In the genomic region with DNA sequence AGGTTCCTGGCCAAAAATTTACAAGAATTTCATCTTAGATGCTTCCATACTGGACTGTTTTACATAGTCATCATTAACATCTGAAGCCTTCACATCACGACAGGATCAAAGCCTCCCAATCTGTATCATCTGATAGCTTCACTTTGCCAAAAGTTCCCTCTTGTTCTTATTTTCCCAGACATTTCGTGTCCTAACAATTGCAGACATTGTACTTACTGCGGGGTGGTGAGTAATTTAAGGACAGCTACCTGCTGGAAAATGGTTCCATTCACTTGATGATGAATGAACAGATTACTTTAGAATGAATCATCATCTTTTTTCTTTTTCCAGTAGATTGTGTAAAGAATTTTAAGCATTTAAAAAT, we compare ENCODE assay signal across 15 cellular contexts.
DNase-seq lines count a peak whose midpoint lies in the region; ATAC-seq and TF ChIP-seq lines count a peak whose summit lies in the region.
"Had no signal": no experiment of that assay in that cellular context is flagged by ENCODE, and none has a peak within 500 bp of the region (broad histone marks: within the 10 kb centered on the region; RNA-seq: fewer than 3 reads in every experiment).

No MANE protein-coding gene starts in this region.

- no peaks in the 10 kb centered on the region for H4K20me1 ChIP-seq in fibroblast of lung (ENCODE audit: control insufficient read depth, extremely low read depth, insufficient read depth, low read length)

- H3K36me3 ChIP-seq in fibroblast of lung (ENCODE audit: control insufficient read depth, insufficient read depth, low read length) (no peaks in the 10 kb centered on the region), spleen (no peaks in the 10 kb centered on the region)

- no peaks in the 10 kb centered on the region for H3K27me3 ChIP-seq in fibroblast of lung (ENCODE audit: control insufficient read depth, insufficient read depth, low read length)
- no peaks in the 10 kb centered on the region for H3K27me3 ChIP-seq in spleen (replicated peaks in 1 of 7)

- WGBS in spleen, 5 donors = 62 to 87% (median 82%) methylated on average over 3 of the region's 3 CpGs

- H3K4me2 ChIP-seq in fibroblast of lung (ENCODE audit: extremely low read depth, insufficient read depth, low read length) = peak overlapping the region; percentile 67

- no peaks in the 10 kb centered on the region for H3K79me2 ChIP-seq in fibroblast of lung (ENCODE audit: control insufficient read depth, insufficient read depth, low read length)

- no peaks in the 10 kb centered on the region for H3K9me3 ChIP-seq in fibroblast of lung (ENCODE audit: control insufficient read depth, insufficient read depth, low read depth, low read length)
- peaks cover 0 to 4% (median 0%) of the 10 kb centered on the region in 8 donors for H3K9me3 ChIP-seq in spleen

- H3K9ac ChIP-seq in fibroblast of lung (ENCODE audit: insufficient read depth, low read length) = no peak overlapping the region

- H3K27ac ChIP-seq in fibroblast of lung (ENCODE audit: insufficient read depth, low read length) = no peak overlapping the region
- no peak overlapping the region for H3K27ac ChIP-seq in spleen

- DNase-seq in EL (peak; percentile 68), RPMI7951 (ENCODE audit: low read depth) (peak; percentile 51), fibroblast of lung (ENCODE audit: low read depth in 2 of 2) (peak in 1 of 2 donors; percentile 94), non-pigmented ciliary epithelial cell (ENCODE audit: low read depth) (peak; percentile 11), spleen (no peak), NCI-H1092 treated with DMSO at 0.1 percent for 48 hours (lab: John Stamatoyannopoulos, UW) (no peak)
- DNase-seq in activated effector memory CD4-positive, alpha-beta T cell treated with Interleukin-2 at 50 U/mL for 16 hours = no peak
- DNase-seq: activated CD4-positive, alpha-beta memory T cell treated with anti-CD3 and anti-CD28 coated beads for 36 hours; activated gamma-delta T cell treated with Interleukin-2 at 50 U/mL for 16 hours; Karpas-422; OCI-M1; T-helper 9 cell had no signal

- no peak overlapping the region for H2AFZ ChIP-seq in fibroblast of lung (ENCODE audit: low read length)

- no peak for TF ChIP-seq POLR2A in spleen (IDR thresholded peaks at IDR 0.05)

- TF ChIP-seq CTCF in fibroblast of lung (conservative IDR thresholded peaks at IDR 0.05 in 1 of 2, IDR thresholded peaks at IDR 0.05 in 1 of 2; ENCODE audit: low read depth in 1 of 2, low read length in 2 of 2) (no peak), spleen (IDR thresholded peaks at IDR 0.05 in 8 of 11, conservative IDR thresholded peaks at IDR 0.05 in 3 of 11) (no peak)

- H3K4me3 ChIP-seq in fibroblast of lung (replicated peaks in 1 of 4; ENCODE audit: control extremely low read depth in 1 of 4, insufficient read depth in 1 of 4, low read depth in 3 of 4, low read length in 4 of 4) (no peak overlapping the region), spleen (no peak overlapping the region)

- H3K4me1 ChIP-seq in fibroblast of lung (ENCODE audit: control insufficient read depth, extremely low read depth, insufficient read depth, low read length) (peaks cover 2% of the 10 kb centered on the region), spleen (peaks cover 0 to 6% (median 0%) of the 10 kb centered on the region in 6 donors)

- ATAC-seq in GM21786 (IDR thresholded peaks at IDR 0.05; ENCODE audit: unreplicated experiment) = no peak
- ATAC-seq: esophagus mucosa; natural killer cell treated with Interleukin-12 subunit alpha and Interleukin-12 subunit beta and Interleukin-15 and Interleukin-18, amount 100 ng/mL, for 72 hours had no signal

- intact Hi-C loops in spleen (cut with DNase I; ENCODE audit: low total_unique reads) = no loop called here

Comparison
In these comparisons a context has a peak if more than half of its experiments do, and no peak if none do; other contexts are left out.
1. DNase-seq: peak in EL (single experiment), RPMI7951 (single experiment) and non-pigmented ciliary epithelial cell (single experiment); none in activated effector memory CD4-positive, alpha-beta T cell treated with Interleukin-2 at 50 U/mL for 16 hours (single experiment), spleen (single experiment) and NCI-H1092 treated with DMSO at 0.1 percent for 48 hours (single experiment).